Comparison of ENCODE assay signal across 10 cellular contexts in the genomic region with DNA sequence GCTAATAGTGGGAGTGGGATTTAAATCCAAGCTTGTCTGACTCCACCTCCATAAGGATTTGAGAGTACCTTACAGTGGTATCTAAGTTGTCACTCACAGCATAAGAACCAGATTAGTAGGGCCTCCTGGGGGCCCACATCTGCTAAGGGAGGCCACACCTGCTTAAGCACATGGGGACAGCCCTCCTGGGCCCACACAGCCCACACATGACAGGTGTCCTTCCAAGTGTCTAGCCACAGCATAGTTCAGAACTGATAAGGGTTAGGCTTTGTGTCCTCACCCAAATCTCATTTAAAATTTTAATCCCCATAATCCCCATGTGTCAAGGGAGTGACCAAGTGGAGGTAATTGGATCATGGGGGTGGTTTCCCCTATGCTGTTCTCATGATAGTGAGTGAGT.
"Had no signal": no experiment of that assay in that cellular context is flagged by ENCODE, and none has a peak within 500 bp of the region (broad histone marks: within the 10 kb centered on the region; RNA-seq: fewer than 3 reads in every experiment).

No MANE protein-coding gene starts in this region.

- H3K4me1 ChIP-seq: gastrocnemius medialis, left ventricle myocardium inferior, pancreas, testis had no signal

- DNase-seq: activated CD4-positive, alpha-beta memory T cell treated with anti-CD3 and anti-CD28 coated beads, Interleukin-2, amount 10 ng/mL, durations not matched to agents 7 days and 5 days; activated CD8-positive, alpha-beta memory T cell treated with anti-CD3 and anti-CD28 coated beads, Interleukin-2, amount 50 U/mL, for 4 hours; activated naive CD8-positive, alpha-beta T cell treated with anti-CD3 and anti-CD28 coated beads, Interleukin-2, amount 10 ng/mL, durations not matched to agents 7 days and 5 days; aorta; gastrocnemius medialis; left ventricle myocardium inferior; pancreas; stimulated activated CD4-positive, alpha-beta T cell treated with anti-CD3 and anti-CD28 coated beads, Interleukin-4, amount 100 ng/mL, for 4 hours; stimulated activated naive CD8-positive, alpha-beta T cell treated with anti-CD3 and anti-CD28 coated beads, Interleukin-15, amount 100 ng/mL, for 72 hours; testis had no signal

- H3K4me3 ChIP-seq: gastrocnemius medialis, left ventricle myocardium inferior, pancreas, testis had no signal

- ATAC-seq: gastrocnemius medialis; pancreas; stimulated activated naive CD8-positive, alpha-beta T cell treated with anti-CD3 and anti-CD28 coated beads, Interleukin-15, amount 100 ng/mL, for 72 hours had no signal

- H3K27me3 ChIP-seq: gastrocnemius medialis, pancreas, testis had no signal

- H3K9me3 ChIP-seq: gastrocnemius medialis, left ventricle myocardium inferior, pancreas, testis had no signal

- H3K27ac ChIP-seq: gastrocnemius medialis, left ventricle myocardium inferior, pancreas, testis had no signal

- H3K36me3 ChIP-seq: gastrocnemius medialis, left ventricle myocardium inferior, pancreas had no signal
